12 cellular contexts compared by ENCODE assay signal in genomic region chr14:32405856-32406255, GRCh38.
"Had no signal": no experiment of that assay in that cellular context is flagged by ENCODE, and none has a peak within 500 bp of the region (broad histone marks: within the 10 kb centered on the region; RNA-seq: fewer than 3 reads in every experiment).

No MANE protein-coding gene starts in this region.

- ATAC-seq: upper lobe of right lung had no signal

- DNase-seq: activated CD4-positive, alpha-beta T cell treated with anti-CD3 and anti-CD28 coated beads for 48 hours; activated naive CD4-positive, alpha-beta T cell treated with Interleukin-2 at 50 U/mL for 16 hours; colonic mucosa; effector CD4-positive, alpha-beta T cell; stimulated activated CD4-positive, alpha-beta T cell treated with anti-CD3 and anti-CD28 coated beads, Interleukin-4, amount 100 ng/mL, for 1 hour; stimulated activated CD8-positive, alpha-beta memory T cell treated with anti-CD3 and anti-CD28 coated beads, Interleukin-4, amount 100 ng/mL, for 48 hours; T-helper 1 cell; upper lobe of right lung; WERI-Rb-1 had no signal

- H3K4me3 Mint-ChIP-seq: activated T-helper 1 cell treated with anti-CD3 and anti-CD28 coated beads, Interleukin-12 subunit alpha, Interleukin-12 subunit beta, Interleukin-2, Interleukin-4 antibody, amounts not matched to agents 30 ng/mL and 10 ng/mL and 1 ng/mL, durations not matched to agents 14 hours and 24 hours and 36 hours; nephron; stimulated activated naive CD8-positive, alpha-beta T cell treated with anti-CD3 and anti-CD28 coated beads, Interleukin-15, Interleukin-2, amounts not matched to agents 100 ng/mL and 50 ng/mL, for 24 hours had no signal

- H3K27me3 ChIP-seq: colonic mucosa, upper lobe of right lung had no signal

- H3K36me3 ChIP-seq: colonic mucosa, upper lobe of right lung, WERI-Rb-1 had no signal

- H3K4me3 ChIP-seq: colonic mucosa, upper lobe of right lung had no signal

- H3K27ac Mint-ChIP-seq: activated T-helper 1 cell treated with anti-CD3 and anti-CD28 coated beads, Interleukin-12 subunit alpha, Interleukin-12 subunit beta, Interleukin-2, Interleukin-4 antibody, amounts not matched to agents 30 ng/mL and 10 ng/mL and 1 ng/mL, durations not matched to agents 14 hours and 24 hours and 36 hours; nephron; stimulated activated naive CD8-positive, alpha-beta T cell treated with anti-CD3 and anti-CD28 coated beads, Interleukin-15, Interleukin-2, amounts not matched to agents 100 ng/mL and 50 ng/mL, for 24 hours had no signal

- H3K9me3 ChIP-seq: colonic mucosa, upper lobe of right lung had no signal

- H3K4me1 ChIP-seq: colonic mucosa, upper lobe of right lung had no signal

- H3K9me3 Mint-ChIP-seq: activated T-helper 1 cell treated with anti-CD3 and anti-CD28 coated beads, Interleukin-12 subunit alpha, Interleukin-12 subunit beta, Interleukin-2, Interleukin-4 antibody, amounts not matched to agents 30 ng/mL and 10 ng/mL and 1 ng/mL, durations not matched to agents 14 hours and 24 hours and 36 hours; nephron; stimulated activated naive CD8-positive, alpha-beta T cell treated with anti-CD3 and anti-CD28 coated beads, Interleukin-15, Interleukin-2, amounts not matched to agents 100 ng/mL and 50 ng/mL, for 24 hours had no signal
